Comparison of ENCODE assay signal across 8 cellular contexts in genomic region chr1:39410915-39411436, GRCh38.
DNase-seq lines count a peak whose midpoint lies in the region; TF ChIP-seq lines count a peak whose summit lies in the region.

No MANE protein-coding gene starts in this region.

- H3K4me1 ChIP-seq in OCI-LY3 (ENCODE audit: low read length) (peaks cover 12% of the 10 kb centered on the region), stomach smooth muscle (ENCODE audit: control insufficient read depth, insufficient read depth, low read length) (peaks cover 78% of the 10 kb centered on the region)

- H4K20me1 ChIP-seq in OCI-LY3 (ENCODE audit: insufficient read depth, low read length), result peaks cover 11% of the 10 kb centered on the region

- peaks cover 2% of the 10 kb centered on the region for H3K27me3 Mint-ChIP-seq in nephron progenitor cell (ENCODE audit: low read depth, poor library complexity)

- H3K4me3 Mint-ChIP-seq in nephron progenitor cell, result peak overlapping the region; percentile 85

- peaks cover 75% of the 10 kb centered on the region for H3K4me1 Mint-ChIP-seq in nephron progenitor cell

- H2AFZ ChIP-seq in OCI-LY3 (ENCODE audit: low read depth, low read length), result no peak overlapping the region

- H3K9me3 Mint-ChIP-seq in nephron progenitor cell, result no peaks in the 10 kb centered on the region

- H3K27me3 ChIP-seq in OCI-LY3 (ENCODE audit: low read depth, low read length) (no peaks in the 10 kb centered on the region), stomach smooth muscle (ENCODE audit: control insufficient read depth in 1 of 2, insufficient read depth in 2 of 2, low read length in 2 of 2) (no peaks in the 10 kb centered on the region)

- no peak overlapping the region for H3K4me2 ChIP-seq in OCI-LY3 (ENCODE audit: low read length)

- peak overlapping the region; percentile 25 for H3K27ac Mint-ChIP-seq in nephron progenitor cell

- DNase-seq in ACHN (peak; percentile 89), H4 (ENCODE audit: low spot score) (peak; percentile 83), fibroblast of pulmonary artery (ENCODE audit: low read depth) (peak; percentile 93), nephron progenitor cell (peak; percentile 57), UCSD-AML1 (lab: John Stamatoyannopoulos, UW; ENCODE audit: unreplicated experiment) (no peak)
- DNase-seq in activated T-cell treated with anti-CD3 and anti-CD28 coated beads, Interleukin-2, amount 50 U/mL, for 48 hours, result peak; percentile 66 to 70

- peaks cover 26% of the 10 kb centered on the region for H3K36me3 Mint-ChIP-seq in nephron progenitor cell (ENCODE audit: low read depth)

- H3K9ac ChIP-seq in OCI-LY3 (ENCODE audit: low read length) (no peak overlapping the region), stomach smooth muscle (ENCODE audit: low read length in 2 of 2) (peak overlapping the region; percentile 61 to 74)

- H3K27ac ChIP-seq in OCI-LY3 (ENCODE audit: low read length) (no peak overlapping the region), stomach smooth muscle (ENCODE audit: low read length) (peak overlapping the region; percentile 81)

- in situ Hi-C loops in ACHN (cut with HindIII; ENCODE audit: low pct_ligation_motif_present, low pct_unique_long_range_greater_than_20kb, low sequenced_read_pairs), result no loop called here

- H3K36me3 ChIP-seq in OCI-LY3 (replicated peaks; ENCODE audit: low read depth, low read length), result no peaks in the 10 kb centered on the region
- peaks cover 9 to 16% of the 10 kb centered on the region in 2 donors for H3K36me3 ChIP-seq in stomach smooth muscle (ENCODE audit: control insufficient read depth in 2 of 2, insufficient read depth in 2 of 2, low read length in 2 of 2)

- TF ChIP-seq CTCF in OCI-LY3 (IDR thresholded peaks at IDR 0.05; ENCODE audit: low read depth, low read length) (peak; percentile 50), fibroblast of pulmonary artery (IDR thresholded peaks at IDR 0.05; ENCODE audit: low read length, missing control alignments) (peak; percentile 94), nephron progenitor cell (IDR thresholded peaks at IDR 0.05) (peak; percentile 57)

- H3K4me3 ChIP-seq in OCI-LY3 (ENCODE audit: low read length), result no peak overlapping the region
- peak overlapping the region; percentile 63 for H3K4me3 ChIP-seq in fibroblast of pulmonary artery (replicated peaks; ENCODE audit: low read depth, low read length)
- H3K4me3 ChIP-seq in stomach smooth muscle (ENCODE audit: low read length in 2 of 2), result peak overlapping the region; percentile 78 to 83

- H3K79me2 ChIP-seq in OCI-LY3 (ENCODE audit: low read length), result no peaks in the 10 kb centered on the region

- no peaks in the 10 kb centered on the region for H3K9me3 ChIP-seq in OCI-LY3 (ENCODE audit: insufficient read depth, low read length)
- no peaks in the 10 kb centered on the region for H3K9me3 ChIP-seq in stomach smooth muscle (ENCODE audit: control insufficient read depth in 2 of 2, low read length in 2 of 2)
